In genomic region chr1:81804320-81804719, GRCh38 we compare ENCODE assay signal across 1 cellular context.
TF ChIP-seq lines count a peak whose summit lies in the region.

No MANE protein-coding gene starts in this region.

TF ChIP-seq in WTC11, 78 proteins besides CTCF, POLR2A, EP300 and RAD21 (continued from another document):
- no peak for TF ChIP-seq ZBTB43 (CRISPR knock-in tag; IDR thresholded peaks at IDR 0.05)
- TF ChIP-seq, protein P1, sequence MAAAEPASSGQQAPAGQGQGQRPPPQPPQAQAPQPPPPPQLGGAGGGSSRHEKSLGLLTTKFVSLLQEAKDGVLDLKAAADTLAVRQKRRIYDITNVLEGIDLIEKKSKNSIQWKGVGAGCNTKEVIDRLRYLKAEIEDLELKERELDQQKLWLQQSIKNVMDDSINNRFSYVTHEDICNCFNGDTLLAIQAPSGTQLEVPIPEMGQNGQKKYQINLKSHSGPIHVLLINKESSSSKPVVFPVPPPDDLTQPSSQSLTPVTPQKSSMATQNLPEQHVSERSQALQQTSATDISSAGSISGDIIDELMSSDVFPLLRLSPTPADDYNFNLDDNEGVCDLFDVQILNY (CRISPR knock-in tag; IDR thresholded peaks at IDR 0.05): no peak
- no peak for TF ChIP-seq ZMAT4 (CRISPR knock-in tag; IDR thresholded peaks at IDR 0.05)
- no peak for TF ChIP-seq IRF2 (CRISPR knock-in tag; IDR thresholded peaks at IDR 0.05; ENCODE audit: borderline replicate concordance, low read depth)
- TF ChIP-seq NFATC4 (CRISPR knock-in tag; IDR thresholded peaks at IDR 0.05): no peak
- TF ChIP-seq ZNF317 (CRISPR knock-in tag; IDR thresholded peaks at IDR 0.05; ENCODE audit: borderline replicate concordance, low read depth): no peak
- no peak for TF ChIP-seq ZNF219 (CRISPR knock-in tag; IDR thresholded peaks at IDR 0.05; ENCODE audit: borderline replicate concordance)
- TF ChIP-seq SMAD3 (CRISPR knock-in tag; IDR thresholded peaks at IDR 0.05; ENCODE audit: borderline replicate concordance): no peak
- TF ChIP-seq CREM (CRISPR knock-in tag; IDR thresholded peaks at IDR 0.05): no peak
- no peak for TF ChIP-seq FOXJ3 (CRISPR knock-in tag; IDR thresholded peaks at IDR 0.05; ENCODE audit: borderline replicate concordance)
- no peak for TF ChIP-seq SOX15 (CRISPR knock-in tag; IDR thresholded peaks at IDR 0.05)
- TF ChIP-seq PREB (CRISPR knock-in tag; IDR thresholded peaks at IDR 0.05; ENCODE audit: borderline replicate concordance): no peak
- no peak for TF ChIP-seq ZNF671 (CRISPR knock-in tag; IDR thresholded peaks at IDR 0.05)
- no peak for TF ChIP-seq ZNF423 (CRISPR knock-in tag; IDR thresholded peaks at IDR 0.05)
